Comparison of ENCODE assay signal across 8 cellular contexts in the genomic region with DNA sequence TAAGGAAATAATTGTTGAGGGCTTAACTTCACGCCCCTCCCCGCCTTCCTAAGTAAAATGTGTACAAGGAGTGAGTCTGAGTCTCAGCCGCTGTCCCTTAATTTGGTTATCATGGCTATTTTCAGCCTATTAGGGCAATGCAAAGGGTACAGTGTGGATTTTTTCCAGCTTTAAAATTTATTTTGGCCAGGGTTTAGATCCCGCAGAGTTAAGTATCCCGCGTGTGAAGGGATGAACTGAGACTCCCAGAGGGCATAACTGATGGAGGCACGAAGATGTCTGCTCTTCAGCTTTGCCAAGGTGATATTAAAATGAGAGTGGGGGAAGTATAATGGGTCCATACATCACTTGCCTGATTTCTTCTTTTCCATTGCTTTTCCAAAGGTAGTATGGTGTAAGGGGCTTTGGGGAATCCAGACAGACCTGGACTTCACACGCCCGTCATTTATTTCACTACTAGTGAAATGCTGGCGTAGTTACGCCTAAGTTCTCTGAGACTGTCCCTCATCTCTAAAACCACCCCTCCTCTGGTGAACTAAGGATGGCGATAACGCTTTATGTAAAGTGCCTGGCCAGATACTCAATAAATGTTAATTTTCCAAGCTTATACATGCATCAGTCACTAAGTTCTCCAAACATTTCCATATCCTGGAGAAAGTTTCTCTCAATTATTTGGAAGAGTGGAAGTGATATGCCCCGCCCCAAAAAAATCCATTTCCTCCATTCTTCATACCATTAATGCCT. TPM values are rescaled to one million over a fixed set of nuclear protein-coding genes. Genes with fewer than 3 reads are reported as not detected.
DNase-seq lines count a peak whose midpoint lies in the region; ATAC-seq and TF ChIP-seq lines count a peak whose summit lies in the region.

No MANE protein-coding gene starts in this region.

- peaks cover 13% of the 10 kb centered on the region for H3K36me3 Mint-ChIP-seq in activated T-cell treated with anti-CD3 and anti-CD28 coated beads, Interleukin-2, amount 50 U/mL, for 24 hours (ENCODE audit: low read depth)

- no peak for DNase-seq in activated T-cell treated with anti-CD3 and anti-CD28 coated beads, Interleukin-2, amount 50 U/mL, for 24 hours
- no peak for DNase-seq in activated T-cell treated with anti-CD3 and anti-CD28 coated beads, Interleukin-2, amount 50 U/mL, for 48 hours
- no peak for DNase-seq in lower leg skin (ENCODE audit: low spot score in 2 of 2)
- no peak for DNase-seq in tibial artery
- no peak for DNase-seq in NCI-H226

- no peak for ATAC-seq in GM19324 (IDR thresholded peaks at IDR 0.05; ENCODE audit: low FRiP score, unreplicated experiment)
- no peak for ATAC-seq in GM18511 (IDR thresholded peaks at IDR 0.05; ENCODE audit: unreplicated experiment)

- no peaks in the 10 kb centered on the region for H3K9me3 Mint-ChIP-seq in activated T-cell treated with anti-CD3 and anti-CD28 coated beads, Interleukin-2, amount 50 U/mL, for 24 hours

- no peak for TF ChIP-seq POLR2A in lower leg skin (IDR thresholded peaks at IDR 0.05)

- H3K4me3 ChIP-seq in lower leg skin (ENCODE audit: low read depth, poor library complexity, severe bottlenecking) (peak overlapping the region; percentile 92), tibial artery (peak overlapping the region; percentile 97 to 100)

- H3K4me1 ChIP-seq in tibial artery, result peaks cover 0 to 43% (median 19%) of the 10 kb centered on the region in 4 donors

- H3K4me1 Mint-ChIP-seq in activated T-cell treated with anti-CD3 and anti-CD28 coated beads, Interleukin-2, amount 50 U/mL, for 24 hours (ENCODE audit: low read depth), result peaks cover 45% of the 10 kb centered on the region

- peaks cover 0 to 4% (median 3%) of the 10 kb centered on the region in 3 donors for H3K36me3 ChIP-seq in tibial artery

- H3K27ac ChIP-seq in angular gyrus (ENCODE audit: low read depth, low read length) (peak overlapping the region; percentile 92), tibial artery (peak overlapping the region; percentile 90 to 94)

- H3K27me3 ChIP-seq in tibial artery, result no peaks in the 10 kb centered on the region

- H3K4me3 Mint-ChIP-seq in activated T-cell treated with anti-CD3 and anti-CD28 coated beads, Interleukin-2, amount 50 U/mL, for 24 hours, result peak overlapping the region; percentile 95

- peak overlapping the region; percentile 64 for H3K27ac Mint-ChIP-seq in activated T-cell treated with anti-CD3 and anti-CD28 coated beads, Interleukin-2, amount 50 U/mL, for 24 hours

- WGBS in lower leg skin, 2 donors, result 44 to 46% methylated on average over 14 of the region's 14 CpGs

- TF ChIP-seq CTCF in lower leg skin (IDR thresholded peaks at IDR 0.05), result no peak
- TF ChIP-seq CTCF in tibial artery (IDR thresholded peaks at IDR 0.05), result no peak

- no peaks in the 10 kb centered on the region for H3K9me3 ChIP-seq in tibial artery

- intact Hi-C loops in lower leg skin (cut with DNase I; ENCODE audit: low total_unique reads), result no loop called here
- intact Hi-C loops in tibial artery (cut with DNase I; ENCODE audit: low total_unique reads), result no loop called here

- peaks cover 28% of the 10 kb centered on the region for H3K27me3 Mint-ChIP-seq in activated T-cell treated with anti-CD3 and anti-CD28 coated beads, Interleukin-2, amount 50 U/mL, for 24 hours

RNA-seq across cellular contexts. Expression of a gene that starts 0.9 kb away (rescaled TPM):
- total RNA-seq in lower leg skin, result 10 to 100 TPM; 36.5 to 52.3 (median 48.0) TPM

RNA-seq across cellular contexts. Expression of a gene that starts 39.0 kb away (rescaled TPM):
- total RNA-seq in lower leg skin, result 100 to 1,000 TPM; 222 to 444 (median 324) TPM
